ENCODE assay signal across 20 cellular contexts in the genomic region with DNA sequence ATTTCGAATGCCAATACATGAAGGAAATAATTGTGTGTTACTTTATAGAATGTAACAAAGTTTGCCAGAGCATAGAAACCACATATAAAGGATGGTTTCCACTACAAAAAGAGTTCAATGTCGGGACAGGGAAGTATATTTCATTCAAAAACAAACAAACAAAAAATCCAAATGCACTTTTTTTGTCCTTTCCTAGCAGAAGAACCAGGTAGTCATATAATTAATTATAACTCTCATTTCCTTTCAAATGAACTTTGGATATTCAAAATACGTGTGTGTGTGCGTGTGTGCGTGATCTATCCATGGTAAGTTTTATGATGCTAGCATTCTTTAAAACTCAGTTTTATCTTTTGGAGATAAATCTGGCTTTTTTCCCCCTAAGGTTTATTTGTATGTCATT.
"Had no signal": no experiment of that assay in that cellular context is flagged by ENCODE, and none has a peak within 500 bp of the region (broad histone marks: within the 10 kb centered on the region; RNA-seq: fewer than 3 reads in every experiment).

No MANE protein-coding gene starts in this region.

- H3K4me1 ChIP-seq: neural progenitor cell, parathyroid adenoma had no signal

- H3K36me3 Mint-ChIP-seq: activated naive CD8-positive, alpha-beta T cell treated with anti-CD3 and anti-CD28 coated beads for 36 hours had no signal

- ATAC-seq: activated T-cell treated with anti-CD3 and anti-CD28 coated beads, Interleukin-2, amount 50 U/mL, for 72 hours; left lobe of liver had no signal

- DNase-seq: activated CD4-positive, alpha-beta T cell treated with anti-CD3 and anti-CD28 coated beads for 1 hour; activated CD4-positive, alpha-beta T cell treated with anti-CD3 and anti-CD28 coated beads, Interleukin-2, amount 50 U/mL, for 48 hours; activated gamma-delta T cell treated with Interleukin-2 at 50 U/mL for 16 hours; activated naive CD8-positive, alpha-beta T cell treated with anti-CD3 and anti-CD28 coated beads for 36 hours; activated T-cell treated with anti-CD3 and anti-CD28 coated beads, Interleukin-2, amount 50 U/mL, for 72 hours; anterior cingulate cortex; effector CD4-positive, alpha-beta T cell; glutamatergic neuron; islet precursor cell; mesendoderm; stimulated activated naive CD4-positive, alpha-beta T cell; substantia nigra; SW 1271 had no signal

- H3K27ac Mint-ChIP-seq: activated naive CD8-positive, alpha-beta T cell treated with anti-CD3 and anti-CD28 coated beads for 36 hours; activated T-cell treated with anti-CD3 and anti-CD28 coated beads, Interleukin-2, amount 50 U/mL, for 72 hours; neural progenitor cell; T-helper 2 cell treated with Interferon-gamma antibody and Interleukin-4, amounts not matched to agents 5 μg/mL and 100 μg/mL, for 36 hours; type B pancreatic cell had no signal

- H3K36me3 ChIP-seq: neural progenitor cell had no signal

- H3K4me3 Mint-ChIP-seq: activated naive CD8-positive, alpha-beta T cell treated with anti-CD3 and anti-CD28 coated beads for 36 hours; activated T-cell treated with anti-CD3 and anti-CD28 coated beads, Interleukin-2, amount 50 U/mL, for 72 hours; neural progenitor cell; T-helper 2 cell treated with Interferon-gamma antibody and Interleukin-4, amounts not matched to agents 5 μg/mL and 100 μg/mL, for 36 hours; type B pancreatic cell had no signal

- H3K9me3 Mint-ChIP-seq: activated naive CD8-positive, alpha-beta T cell treated with anti-CD3 and anti-CD28 coated beads for 36 hours; activated T-cell treated with anti-CD3 and anti-CD28 coated beads, Interleukin-2, amount 50 U/mL, for 72 hours; neural progenitor cell; T-helper 2 cell treated with Interferon-gamma antibody and Interleukin-4, amounts not matched to agents 5 μg/mL and 100 μg/mL, for 36 hours; type B pancreatic cell had no signal

- H3K27me3 Mint-ChIP-seq: type B pancreatic cell had no signal

- H3K27me3 ChIP-seq: cardiac muscle cell, neural progenitor cell had no signal

- H3K27ac ChIP-seq: cardiac muscle cell, neural progenitor cell, parathyroid adenoma had no signal

- H3K4me3 ChIP-seq: cardiac muscle cell, coronary artery, neural progenitor cell had no signal

- H3K4me1 Mint-ChIP-seq: activated naive CD8-positive, alpha-beta T cell treated with anti-CD3 and anti-CD28 coated beads for 36 hours had no signal
